In the genomic region with DNA sequence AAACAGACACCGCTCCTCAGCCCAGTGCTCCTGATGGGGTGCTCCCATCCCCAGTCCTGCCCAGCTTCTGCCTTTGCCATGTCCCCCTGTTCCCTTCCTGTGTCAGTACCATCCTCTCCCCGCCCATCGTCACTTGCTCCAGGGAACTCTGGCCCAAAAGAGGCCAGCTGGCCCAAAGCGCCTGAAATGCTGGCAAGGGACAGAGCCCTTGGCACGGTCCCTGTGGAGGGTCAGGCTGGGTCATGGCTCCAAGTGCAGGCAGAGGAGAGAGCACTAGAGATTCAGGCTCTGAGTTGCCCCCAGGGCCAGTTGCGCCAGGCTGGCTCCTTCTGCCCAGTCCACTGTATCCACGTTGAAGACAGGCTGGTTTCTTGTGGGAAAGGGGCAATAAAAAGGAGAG, we compare ENCODE assay signal across 2 cellular contexts.
TF ChIP-seq lines count a peak whose summit lies in the region.

No MANE protein-coding gene starts in this region.

TF ChIP-seq in liver, 16 proteins besides CTCF, POLR2A, EP300 and RAD21:
- no peak for TF ChIP-seq FOXA1 (IDR thresholded peaks at IDR 0.05)
- peak; percentile 73 for TF ChIP-seq SP1 (IDR thresholded peaks at IDR 0.05)
- TF ChIP-seq, protein P1, sequence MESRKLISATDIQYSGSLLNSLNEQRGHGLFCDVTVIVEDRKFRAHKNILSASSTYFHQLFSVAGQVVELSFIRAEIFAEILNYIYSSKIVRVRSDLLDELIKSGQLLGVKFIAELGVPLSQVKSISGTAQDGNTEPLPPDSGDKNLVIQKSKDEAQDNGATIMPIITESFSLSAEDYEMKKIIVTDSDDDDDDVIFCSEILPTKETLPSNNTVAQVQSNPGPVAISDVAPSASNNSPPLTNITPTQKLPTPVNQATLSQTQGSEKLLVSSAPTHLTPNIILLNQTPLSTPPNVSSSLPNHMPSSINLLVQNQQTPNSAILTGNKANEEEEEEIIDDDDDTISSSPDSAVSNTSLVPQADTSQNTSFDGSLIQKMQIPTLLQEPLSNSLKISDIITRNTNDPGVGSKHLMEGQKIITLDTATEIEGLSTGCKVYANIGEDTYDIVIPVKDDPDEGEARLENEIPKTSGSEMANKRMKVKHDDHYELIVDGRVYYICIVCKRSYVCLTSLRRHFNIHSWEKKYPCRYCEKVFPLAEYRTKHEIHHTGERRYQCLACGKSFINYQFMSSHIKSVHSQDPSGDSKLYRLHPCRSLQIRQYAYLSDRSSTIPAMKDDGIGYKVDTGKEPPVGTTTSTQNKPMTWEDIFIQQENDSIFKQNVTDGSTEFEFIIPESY (IDR thresholded peaks at IDR 0.05) = no peak
- TF ChIP-seq, protein P2, sequence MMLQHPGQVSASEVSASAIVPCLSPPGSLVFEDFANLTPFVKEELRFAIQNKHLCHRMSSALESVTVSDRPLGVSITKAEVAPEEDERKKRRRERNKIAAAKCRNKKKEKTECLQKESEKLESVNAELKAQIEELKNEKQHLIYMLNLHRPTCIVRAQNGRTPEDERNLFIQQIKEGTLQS (IDR thresholded peaks at IDR 0.05) = no peak
- TF ChIP-seq, protein P3, sequence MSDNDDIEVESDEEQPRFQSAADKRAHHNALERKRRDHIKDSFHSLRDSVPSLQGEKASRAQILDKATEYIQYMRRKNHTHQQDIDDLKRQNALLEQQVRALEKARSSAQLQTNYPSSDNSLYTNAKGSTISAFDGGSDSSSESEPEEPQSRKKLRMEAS (IDR thresholded peaks at IDR 0.05) = no peak
- no peak for TF ChIP-seq EGR1 (IDR thresholded peaks at IDR 0.05; ENCODE audit: low read depth in 2 of 2)
- peak; percentile 86 for TF ChIP-seq NR2F2 (IDR thresholded peaks at IDR 0.05)
- peak; percentile 27 for TF ChIP-seq HNF4G (IDR thresholded peaks at IDR 0.05)
- TF ChIP-seq HNF4A (conservative IDR thresholded peaks at IDR 0.05) = peak; percentile 67 to 78
- TF ChIP-seq FOXA2 (IDR thresholded peaks at IDR 0.05) = no peak
- no peak for TF ChIP-seq TAF1 (conservative IDR thresholded peaks at IDR 0.05)
- no peak for TF ChIP-seq GABPA (IDR thresholded peaks at IDR 0.05 in 1 of 2, conservative IDR thresholded peaks at IDR 0.05 in 1 of 2)
- TF ChIP-seq YY1 (IDR thresholded peaks at IDR 0.05) = peak; percentile 68
- TF ChIP-seq RXRA (IDR thresholded peaks at IDR 0.05) = peak; percentile 93 to 96
- peak in 1 of 2 donors; percentile 33 for TF ChIP-seq JUND (IDR thresholded peaks at IDR 0.05)
- TF ChIP-seq, protein P4, sequence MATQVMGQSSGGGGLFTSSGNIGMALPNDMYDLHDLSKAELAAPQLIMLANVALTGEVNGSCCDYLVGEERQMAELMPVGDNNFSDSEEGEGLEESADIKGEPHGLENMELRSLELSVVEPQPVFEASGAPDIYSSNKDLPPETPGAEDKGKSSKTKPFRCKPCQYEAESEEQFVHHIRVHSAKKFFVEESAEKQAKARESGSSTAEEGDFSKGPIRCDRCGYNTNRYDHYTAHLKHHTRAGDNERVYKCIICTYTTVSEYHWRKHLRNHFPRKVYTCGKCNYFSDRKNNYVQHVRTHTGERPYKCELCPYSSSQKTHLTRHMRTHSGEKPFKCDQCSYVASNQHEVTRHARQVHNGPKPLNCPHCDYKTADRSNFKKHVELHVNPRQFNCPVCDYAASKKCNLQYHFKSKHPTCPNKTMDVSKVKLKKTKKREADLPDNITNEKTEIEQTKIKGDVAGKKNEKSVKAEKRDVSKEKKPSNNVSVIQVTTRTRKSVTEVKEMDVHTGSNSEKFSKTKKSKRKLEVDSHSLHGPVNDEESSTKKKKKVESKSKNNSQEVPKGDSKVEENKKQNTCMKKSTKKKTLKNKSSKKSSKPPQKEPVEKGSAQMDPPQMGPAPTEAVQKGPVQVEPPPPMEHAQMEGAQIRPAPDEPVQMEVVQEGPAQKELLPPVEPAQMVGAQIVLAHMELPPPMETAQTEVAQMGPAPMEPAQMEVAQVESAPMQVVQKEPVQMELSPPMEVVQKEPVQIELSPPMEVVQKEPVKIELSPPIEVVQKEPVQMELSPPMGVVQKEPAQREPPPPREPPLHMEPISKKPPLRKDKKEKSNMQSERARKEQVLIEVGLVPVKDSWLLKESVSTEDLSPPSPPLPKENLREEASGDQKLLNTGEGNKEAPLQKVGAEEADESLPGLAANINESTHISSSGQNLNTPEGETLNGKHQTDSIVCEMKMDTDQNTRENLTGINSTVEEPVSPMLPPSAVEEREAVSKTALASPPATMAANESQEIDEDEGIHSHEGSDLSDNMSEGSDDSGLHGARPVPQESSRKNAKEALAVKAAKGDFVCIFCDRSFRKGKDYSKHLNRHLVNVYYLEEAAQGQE (IDR thresholded peaks at IDR 0.05) = peak; percentile 85

TF ChIP-seq in HepG2, 621 proteins besides CTCF, POLR2A, EP300 and RAD21:
- no peak for TF ChIP-seq HNF4A (CRISPR knock-in tag; IDR thresholded peaks at IDR 0.05)
- TF ChIP-seq ZNF230 (CRISPR knock-in tag; IDR thresholded peaks at IDR 0.05) = no peak
- no peak for TF ChIP-seq RXRB (CRISPR knock-in tag; IDR thresholded peaks at IDR 0.05; ENCODE audit: borderline replicate concordance)
- TF ChIP-seq AGO1 (IDR thresholded peaks at IDR 0.05; ENCODE audit: low read depth, low read length, poor library complexity, severe bottlenecking) = no peak
- no peak for TF ChIP-seq KAT8 (CRISPR knock-in tag; IDR thresholded peaks at IDR 0.05)
